In genomic region chr2:241003047-241003360, GRCh38 we compare ENCODE assay signal across 18 cellular contexts.
"Had no signal": no experiment of that assay in that cellular context is flagged by ENCODE, and none has a peak within 500 bp of the region (broad histone marks: within the 10 kb centered on the region; RNA-seq: fewer than 3 reads in every experiment).

No MANE protein-coding gene starts in this region.

- H3K4me3 Mint-ChIP-seq: activated naive CD8-positive, alpha-beta T cell treated with anti-CD3 and anti-CD28 coated beads, Interleukin-2, amount 10 ng/mL, durations not matched to agents 7 days and 5 days; T-helper 1 cell treated with Interleukin-12 subunit alpha and Interleukin-12 subunit beta and Interleukin-4 antibody, amounts not matched to agents 30 μg/mL and 1 μg/mL, for 36 hours; WTC11 had no signal

- H3K4me3 ChIP-seq: adrenal gland, K562 had no signal

- DNase-seq: activated CD4-positive, alpha-beta T cell treated with anti-CD3 and anti-CD28 coated beads, Interleukin-2, amount 50 U/mL, for 1 hour; activated naive CD8-positive, alpha-beta T cell treated with anti-CD3 and anti-CD28 coated beads, Interleukin-2, amount 10 ng/mL, durations not matched to agents 7 days and 5 days; activated T-cell treated with anti-CD3 and anti-CD28 coated beads for 4 hours; anterior cingulate cortex; caudate nucleus; Karpas-422; MM.1S; NCI-H1105 treated with DMSO at 0.1 percent for 48 hours; NCI-H1436 treated with DMSO at 0.1 percent for 48 hours; NCI-H187; NCI-H2081; NCI-H524; PC-3; SHP77 treated with DMSO at 0.1 percent for 48 hours had no signal

- H3K4me1 Mint-ChIP-seq: WTC11 had no signal

- H3K27ac ChIP-seq: adrenal gland had no signal

- H3K27me3 ChIP-seq: adrenal gland had no signal

- ATAC-seq: K562, PC-3, WTC11 had no signal

- H3K27ac Mint-ChIP-seq: activated naive CD8-positive, alpha-beta T cell treated with anti-CD3 and anti-CD28 coated beads, Interleukin-2, amount 10 ng/mL, durations not matched to agents 7 days and 5 days; T-helper 1 cell treated with Interleukin-12 subunit alpha and Interleukin-12 subunit beta and Interleukin-4 antibody, amounts not matched to agents 30 μg/mL and 1 μg/mL, for 36 hours; WTC11 had no signal

- H3K36me3 ChIP-seq: adrenal gland had no signal
